Comparison of ENCODE assay signal across 11 cellular contexts in the genomic region with DNA sequence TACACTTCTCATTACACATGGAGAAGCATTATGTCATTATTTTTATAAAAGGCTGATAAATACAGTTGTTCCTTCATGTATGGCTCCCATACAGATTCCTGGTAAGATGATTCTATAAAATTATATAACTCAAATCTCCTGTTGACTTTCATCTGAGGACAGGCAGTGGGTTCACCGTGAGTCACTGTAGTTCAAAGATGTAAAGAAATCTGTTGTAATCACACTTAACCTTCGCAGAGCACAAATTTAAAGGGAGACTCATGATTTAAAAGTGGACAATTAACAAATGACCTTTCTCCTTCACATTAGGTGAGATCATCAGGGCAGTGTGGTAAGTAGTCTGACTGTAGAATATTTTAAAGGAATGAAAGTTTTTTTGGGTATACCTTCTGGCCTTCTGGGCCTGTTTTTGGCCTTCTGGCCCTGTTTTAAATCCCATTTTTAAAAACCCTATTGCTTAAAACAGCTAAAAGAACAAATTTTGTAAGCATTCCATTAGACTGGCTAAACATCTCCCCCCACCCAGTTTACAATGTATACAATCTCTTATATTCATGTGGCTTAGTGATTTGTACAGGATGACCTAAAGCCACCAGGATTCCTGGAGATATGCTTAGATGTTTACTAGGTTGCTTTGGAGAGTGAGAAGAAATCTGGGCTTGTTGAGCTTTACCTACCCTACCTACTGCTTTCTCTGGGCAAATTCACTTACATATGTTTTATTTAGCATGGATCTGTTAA.
DNase-seq lines count a peak whose midpoint lies in the region; ATAC-seq and TF ChIP-seq lines count a peak whose summit lies in the region.
"Had no signal": no experiment of that assay in that cellular context is flagged by ENCODE, and none has a peak within 500 bp of the region (broad histone marks: within the 10 kb centered on the region; RNA-seq: fewer than 3 reads in every experiment).

No MANE protein-coding gene starts in this region.

- H3K9me3 ChIP-seq in DOHH2 (ENCODE audit: control insufficient read depth, insufficient read depth, low read length): no peaks in the 10 kb centered on the region
- H3K9me3 ChIP-seq in PC-3 (ENCODE audit: low read length): no peaks in the 10 kb centered on the region
- no peaks in the 10 kb centered on the region for H3K9me3 ChIP-seq in neuronal stem cell (replicated peaks in 1 of 2; ENCODE audit: control insufficient read depth in 2 of 2, insufficient read depth in 1 of 2, low read depth in 1 of 2, low read length in 2 of 2)
- H3K9me3 ChIP-seq: HAP-1, right atrium auricular region had no signal

- H3K79me2 ChIP-seq in DOHH2 (ENCODE audit: control insufficient read depth, low read length) (no peaks in the 10 kb centered on the region), PC-3 (ENCODE audit: low read length) (no peaks in the 10 kb centered on the region), mesendoderm (ENCODE audit: control insufficient read depth, insufficient read depth, low read length) (no peaks in the 10 kb centered on the region)

- H3K27ac ChIP-seq in DOHH2 (ENCODE audit: low read depth, low read length) (no peak overlapping the region), PC-3 (ENCODE audit: low read length) (peak overlapping the region; percentile 79), neuronal stem cell (replicated peaks; ENCODE audit: low read length) (no peak overlapping the region), mesendoderm (ENCODE audit: low read depth, low read length) (no peak overlapping the region)

- H4K20me1 ChIP-seq in DOHH2 (ENCODE audit: control insufficient read depth, insufficient read depth, low read depth, low read length) (no peaks in the 10 kb centered on the region), PC-3 (ENCODE audit: low read length) (no peaks in the 10 kb centered on the region)

- ATAC-seq in PC-3 (peak; percentile 55), GM21825 (IDR thresholded peaks at IDR 0.05; ENCODE audit: unreplicated experiment) (no peak), GM21717 (IDR thresholded peaks at IDR 0.05; ENCODE audit: unreplicated experiment) (no peak), HG03565 (IDR thresholded peaks at IDR 0.05; ENCODE audit: unreplicated experiment) (no peak)

- no peak for TF ChIP-seq CTCF in DOHH2 (IDR thresholded peaks at IDR 0.05; ENCODE audit: low read depth, low read length, poor library complexity, severe bottlenecking)
- no peak for TF ChIP-seq CTCF in PC-3 (conservative IDR thresholded peaks at IDR 0.05; ENCODE audit: low read depth, low read length)
- no peak for TF ChIP-seq CTCF in endothelial cell (IDR thresholded peaks at IDR 0.05; ENCODE audit: unreplicated experiment)

- DNase-seq in PC-3 (peak; percentile 67), endothelial cell (ENCODE audit: low spot score) (no peak), neuronal stem cell (ENCODE audit: low spot score) (no peak), mesendoderm (no peak)
- DNase-seq: activated effector memory CD4-positive, alpha-beta T cell treated with anti-CD3 and anti-CD28 coated beads, Interleukin-2, amount 50 U/mL, for 16 hours had no signal

- H3K9me2 ChIP-seq in DOHH2 (replicated peaks; ENCODE audit: control insufficient read depth, low read length) (no peaks in the 10 kb centered on the region), PC-3 (replicated peaks; ENCODE audit: low read length) (no peaks in the 10 kb centered on the region)

- no peaks in the 10 kb centered on the region for H3K36me3 Mint-ChIP-seq in endothelial cell (ENCODE audit: low read depth, unreplicated experiment)

- H3K18ac ChIP-seq in neuronal stem cell (ENCODE audit: low read length) (no peak overlapping the region), mesendoderm (ENCODE audit: low read length) (no peak overlapping the region)

- no peaks in the 10 kb centered on the region for H3K27me3 ChIP-seq in DOHH2 (ENCODE audit: control insufficient read depth, low read length)
- H3K27me3 ChIP-seq in PC-3 (ENCODE audit: low read length): no peaks in the 10 kb centered on the region
- H3K27me3 ChIP-seq in neuronal stem cell (ENCODE audit: control insufficient read depth in 3 of 3, insufficient read depth in 3 of 3, low read depth in 1 of 3, low read length in 3 of 3): no peaks in the 10 kb centered on the region
- no peaks in the 10 kb centered on the region for H3K27me3 ChIP-seq in mesendoderm (ENCODE audit: insufficient read depth, low read length, poor library complexity)
- H3K27me3 ChIP-seq: right atrium auricular region had no signal

- H3K56ac ChIP-seq in mesendoderm (ENCODE audit: low read length): no peak overlapping the region

- intact Hi-C loops in PC-3 (cut with micrococcal nuclease): loop anchor here (1.0 to 5.0 kb wide), 4 partner anchors 53 to 171 kb away; partner anchors contain the start of gene ITGBL1

- BruUV-seq in PC-3 (replicated peaks; lab: Mats Ljungman, UMichigan): TSS peak; percentile 90

- no peaks in the 10 kb centered on the region for H3K9me3 Mint-ChIP-seq in endothelial cell (ENCODE audit: unreplicated experiment)

- H3K4me2 ChIP-seq in DOHH2 (ENCODE audit: low read length): peak overlapping the region; percentile 39
- peak overlapping the region; percentile 79 for H3K4me2 ChIP-seq in PC-3 (ENCODE audit: low read length)
- H3K4me2 ChIP-seq in neuronal stem cell (ENCODE audit: insufficient read depth, low read length, poor library complexity, severe bottlenecking): no peak overlapping the region
- H3K4me2 ChIP-seq in mesendoderm (ENCODE audit: low read length): no peak overlapping the region

- peak overlapping the region; percentile 91 for H3K27ac Mint-ChIP-seq in endothelial cell (ENCODE audit: unreplicated experiment)

- no peak overlapping the region for H4K5ac ChIP-seq in mesendoderm (ENCODE audit: low read length)

- H3K79me1 ChIP-seq in neuronal stem cell (ENCODE audit: low read depth, low read length) (no peaks in the 10 kb centered on the region), mesendoderm (ENCODE audit: low read length) (no peaks in the 10 kb centered on the region)

- H3F3A ChIP-seq in DOHH2 (ENCODE audit: control insufficient read depth, insufficient read depth): no peaks in the 10 kb centered on the region
- peaks cover 6% of the 10 kb centered on the region for H3F3A ChIP-seq in PC-3 (ENCODE audit: low read length, unreplicated experiment)

- H2BK120ac ChIP-seq in neuronal stem cell (ENCODE audit: low read depth, low read length) (no peak overlapping the region), mesendoderm (ENCODE audit: low read depth, low read length) (no peak overlapping the region)

- H3K4me3 Mint-ChIP-seq in endothelial cell (ENCODE audit: unreplicated experiment): no peak overlapping the region

- H2AFZ ChIP-seq in PC-3 (ENCODE audit: low read length) (no peak overlapping the region), neuronal stem cell (ENCODE audit: low read length) (peak overlapping the region; percentile 70)

- H2AK5ac ChIP-seq in neuronal stem cell (ENCODE audit: low read depth, low read length): no peak overlapping the region
- no peak overlapping the region for H2AK5ac ChIP-seq in mesendoderm (ENCODE audit: low read length)

- no peak overlapping the region for H2BK12ac ChIP-seq in neuronal stem cell (ENCODE audit: low read length)

- H3K4me3 ChIP-seq in DOHH2 (ENCODE audit: low read length) (no peak overlapping the region), PC-3 (ENCODE audit: low read length) (peak overlapping the region; percentile 50), neuronal stem cell (ENCODE audit: low read length in 2 of 2) (no peak overlapping the region), mesendoderm (ENCODE audit: low read length) (no peak overlapping the region)
- H3K4me3 ChIP-seq: HAP-1, right atrium auricular region had no signal

- H4K91ac ChIP-seq in neuronal stem cell (ENCODE audit: low read depth, low read length, poor library complexity): no peak overlapping the region

- POLR2A ChIA-PET in PC-3 (lab: Charles Lee; ENCODE audit: unreplicated experiment): no interaction called here

- H2BK5ac ChIP-seq in neuronal stem cell (ENCODE audit: low read length) (no peak overlapping the region), mesendoderm (ENCODE audit: low read length) (no peak overlapping the region)

- no peaks in the 10 kb centered on the region for H3K36me3 ChIP-seq in DOHH2 (ENCODE audit: control insufficient read depth, low read length)
- H3K36me3 ChIP-seq in PC-3 (ENCODE audit: low read depth, low read length): no peaks in the 10 kb centered on the region
- H3K36me3 ChIP-seq in neuronal stem cell (replicated peaks in 1 of 2; ENCODE audit: control insufficient read depth in 2 of 2, insufficient read depth in 2 of 2, low read length in 2 of 2): no peaks in the 10 kb centered on the region
- no peaks in the 10 kb centered on the region for H3K36me3 ChIP-seq in mesendoderm (ENCODE audit: control insufficient read depth, insufficient read depth, low read length)
- H3K36me3 ChIP-seq: HAP-1, right atrium auricular region had no signal

- H3K27me3 Mint-ChIP-seq in endothelial cell (ENCODE audit: unreplicated experiment): no peaks in the 10 kb centered on the region

- CTCF ChIA-PET in PC-3 (lab: Charles Lee): no interaction called here

- WGBS in neuronal stem cell (ENCODE audit: extremely low coverage in 2 of 2, insufficient read length in 2 of 2, insufficient replicate concordance in 1 of 2), 2 donors: no CpG with 5 or more reads among the region's 2 CpGs
- WGBS in mesendoderm (ENCODE audit: extremely low coverage, insufficient coverage, low lambda C conversion rate): no CpG with 5 or more reads among the region's 2 CpGs

- no peak overlapping the region for H3K14ac ChIP-seq in neuronal stem cell (ENCODE audit: low read length)

- no peak overlapping the region for H2BK15ac ChIP-seq in neuronal stem cell (ENCODE audit: low read length)
- no peak overlapping the region for H2BK15ac ChIP-seq in mesendoderm (replicated peaks; ENCODE audit: low read depth)

- H4K8ac ChIP-seq in neuronal stem cell (ENCODE audit: low read depth, low read length) (no peak overlapping the region), mesendoderm (ENCODE audit: low read depth, low read length) (no peak overlapping the region)

- no peak overlapping the region for H3K23ac ChIP-seq in neuronal stem cell (ENCODE audit: low read depth, low read length, poor library complexity)
- H3K23ac ChIP-seq in mesendoderm (ENCODE audit: low read length): no peak overlapping the region

- H3K4ac ChIP-seq in neuronal stem cell (ENCODE audit: low read length) (no peak overlapping the region), mesendoderm (ENCODE audit: low read depth, low read length) (no peak overlapping the region)

- peaks cover 22% of the 10 kb centered on the region for H3K4me1 Mint-ChIP-seq in endothelial cell (ENCODE audit: unreplicated experiment)

- peaks cover 14% of the 10 kb centered on the region for H3K4me1 ChIP-seq in DOHH2 (ENCODE audit: control insufficient read depth, low read length)
- H3K4me1 ChIP-seq in PC-3 (ENCODE audit: insufficient read depth, low read length): peaks cover 61% of the 10 kb centered on the region
- peaks cover 3 to 4% of the 10 kb centered on the region in 2 donors for H3K4me1 ChIP-seq in neuronal stem cell (ENCODE audit: control insufficient read depth in 2 of 2, insufficient read depth in 1 of 2, low read depth in 1 of 2, low read length in 2 of 2)
- H3K4me1 ChIP-seq in mesendoderm (ENCODE audit: control insufficient read depth, low read depth, low read length): no peaks in the 10 kb centered on the region
- H3K4me1 ChIP-seq: right atrium auricular region had no signal

- H3K9ac ChIP-seq in PC-3 (ENCODE audit: low read length) (peak overlapping the region; percentile 22; the same call in 1 of the 2 replicates), neuronal stem cell (ENCODE audit: low read depth, low read length, poor library complexity) (no peak overlapping the region), mesendoderm (ENCODE audit: low read length) (no peak overlapping the region)

Comparison
In these comparisons a context has a peak if more than half of its experiments do, and no peak if none do; other contexts are left out.
1. H3K4me2 ChIP-seq: peak in DOHH2 (single experiment) and PC-3 (single experiment); none in neuronal stem cell (single experiment) and mesendoderm (single experiment).